Comparison of ENCODE assay signal across 7 cellular contexts in the genomic region with DNA sequence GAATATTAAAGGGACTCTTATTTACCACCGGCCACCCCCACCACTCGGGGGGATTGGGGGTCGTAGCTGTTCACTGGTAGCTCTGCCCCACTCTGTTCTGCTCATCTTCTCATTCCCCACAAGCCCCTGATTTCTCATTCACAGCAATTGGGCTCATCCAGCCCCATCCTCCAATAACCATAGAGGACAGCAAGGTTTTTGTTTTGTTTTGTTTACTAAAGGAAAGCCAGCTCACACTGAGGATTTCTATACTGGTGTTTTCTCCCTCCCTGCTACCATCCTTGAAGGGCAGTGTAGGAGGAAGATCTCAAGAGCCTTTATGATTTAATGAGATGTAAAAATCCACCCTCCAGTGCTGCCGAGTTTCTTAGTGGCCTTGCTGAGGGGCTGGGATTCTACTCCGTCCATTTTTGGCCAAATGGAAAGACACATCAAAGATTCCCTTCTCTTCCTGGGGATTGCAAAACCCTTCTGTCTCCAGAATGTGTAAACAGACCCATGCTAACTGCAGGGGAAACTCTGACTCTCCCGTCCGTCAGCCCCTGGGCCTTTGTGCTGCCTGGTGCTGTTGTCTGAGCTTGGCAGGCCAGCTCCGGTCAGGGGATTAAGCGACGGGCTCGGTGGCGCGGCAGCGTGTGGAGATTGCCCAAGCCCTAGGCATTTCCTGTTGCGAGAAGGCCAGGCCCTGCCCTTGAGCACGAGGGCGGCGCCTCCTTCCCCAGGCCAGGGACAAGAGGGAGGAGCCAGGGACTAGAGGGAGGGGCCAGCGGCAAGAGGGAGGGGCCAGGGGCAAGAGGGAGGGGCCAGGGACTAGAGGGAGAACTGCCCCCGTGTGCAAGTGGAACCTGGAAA.
DNase-seq lines count a peak whose midpoint lies in the region; ATAC-seq and TF ChIP-seq lines count a peak whose summit lies in the region.

No MANE protein-coding gene starts in this region.

- TF ChIP-seq CTCF in left lung (IDR thresholded peaks at IDR 0.05): no peak

- H3K36me3 ChIP-seq in NT2/D1 (ENCODE audit: insufficient read depth, insufficient read length, low read length) (no peaks in the 10 kb centered on the region), left lung (no peaks in the 10 kb centered on the region), subcutaneous abdominal adipose tissue (ENCODE audit: control insufficient read depth in 5 of 5, insufficient read depth in 5 of 5, low read length in 5 of 5) (peaks cover 0 to 9% (median 5%) of the 10 kb centered on the region in 5 donors)

- H3K4me1 ChIP-seq in NT2/D1 (ENCODE audit: insufficient read depth, insufficient read length) (peaks cover 4% of the 10 kb centered on the region), left lung (peaks cover 7 to 32% of the 10 kb centered on the region in 2 donors), subcutaneous abdominal adipose tissue (ENCODE audit: control insufficient read depth in 5 of 5, insufficient read depth in 5 of 5, low read length in 5 of 5) (peaks cover 11 to 25% (median 21%) of the 10 kb centered on the region in 5 donors)

- H3K27ac ChIP-seq in left lung (peak overlapping the region; percentile 87 to 94), subcutaneous abdominal adipose tissue (ENCODE audit: low read depth, low read length) (peak overlapping the region; percentile 86)

- no peaks in the 10 kb centered on the region for H3K27me3 ChIP-seq in NT2/D1 (ENCODE audit: insufficient read depth, insufficient read length)
- no peaks in the 10 kb centered on the region for H3K27me3 ChIP-seq in left lung
- H3K27me3 ChIP-seq in subcutaneous abdominal adipose tissue (ENCODE audit: control insufficient read depth in 5 of 5, insufficient read depth in 4 of 5, low read length in 5 of 5): no peaks in the 10 kb centered on the region

- H3K9me3 ChIP-seq in NT2/D1 (ENCODE audit: insufficient read depth, low read length) (no peaks in the 10 kb centered on the region), left lung (no peaks in the 10 kb centered on the region), subcutaneous abdominal adipose tissue (ENCODE audit: control insufficient read depth in 5 of 5, low read length in 5 of 5) (no peaks in the 10 kb centered on the region)

- H3K4me3 ChIP-seq in NT2/D1 (ENCODE audit: insufficient read length, low read depth) (no peak overlapping the region), left lung (no peak overlapping the region), subcutaneous abdominal adipose tissue (ENCODE audit: low read depth in 1 of 5, low read length in 5 of 5) (peak overlapping the region; percentile 15 to 59 (median 36))

- intact Hi-C loops in left lung (cut with DNase I): no loop called here

- H3K9ac ChIP-seq in NT2/D1 (ENCODE audit: insufficient read length, low read depth): peak overlapping the region; percentile 58
- H3K9ac ChIP-seq in subcutaneous abdominal adipose tissue (ENCODE audit: low read length in 5 of 5): peak overlapping the region in 3 of 5 donors; percentile 0 to 50 (median 48)

- ATAC-seq in left lung: peak; percentile 91

- peak; percentile 16 for DNase-seq in GOT3 (lab: John Stamatoyannopoulos, UW)
- peak; percentile 97 for DNase-seq in NT2/D1 (ENCODE audit: low read depth, low spot score)
- peak; percentile 80 to 85 for DNase-seq in dermis microvascular lymphatic vessel endothelial cell (ENCODE audit: low read depth in 2 of 2)
- peak; percentile 92 to 98 for DNase-seq in left lung
- DNase-seq in NCI-H2081 treated with DMSO at 0.1 percent for 48 hours (lab: John Stamatoyannopoulos, UW): no peak
- no peak for DNase-seq in NCI-H2196 treated with DMSO at 0.1 percent for 48 hours (lab: John Stamatoyannopoulos, UW; ENCODE audit: unreplicated experiment)

Comparison
In these comparisons a context has a peak if more than half of its experiments do, and no peak if none do; other contexts are left out.
1. DNase-seq: peak in GOT3 (single experiment), NT2/D1 (single experiment), dermis microvascular lymphatic vessel endothelial cell (2 of 2) and left lung (2 of 2); none in NCI-H2081 treated with DMSO at 0.1 percent for 48 hours (single experiment) and NCI-H2196 treated with DMSO at 0.1 percent for 48 hours (single experiment).
2. H3K4me3 ChIP-seq: peak in subcutaneous abdominal adipose tissue (5 of 5); none in NT2/D1 (single experiment) and left lung (0 of 2).